In the genomic region with DNA sequence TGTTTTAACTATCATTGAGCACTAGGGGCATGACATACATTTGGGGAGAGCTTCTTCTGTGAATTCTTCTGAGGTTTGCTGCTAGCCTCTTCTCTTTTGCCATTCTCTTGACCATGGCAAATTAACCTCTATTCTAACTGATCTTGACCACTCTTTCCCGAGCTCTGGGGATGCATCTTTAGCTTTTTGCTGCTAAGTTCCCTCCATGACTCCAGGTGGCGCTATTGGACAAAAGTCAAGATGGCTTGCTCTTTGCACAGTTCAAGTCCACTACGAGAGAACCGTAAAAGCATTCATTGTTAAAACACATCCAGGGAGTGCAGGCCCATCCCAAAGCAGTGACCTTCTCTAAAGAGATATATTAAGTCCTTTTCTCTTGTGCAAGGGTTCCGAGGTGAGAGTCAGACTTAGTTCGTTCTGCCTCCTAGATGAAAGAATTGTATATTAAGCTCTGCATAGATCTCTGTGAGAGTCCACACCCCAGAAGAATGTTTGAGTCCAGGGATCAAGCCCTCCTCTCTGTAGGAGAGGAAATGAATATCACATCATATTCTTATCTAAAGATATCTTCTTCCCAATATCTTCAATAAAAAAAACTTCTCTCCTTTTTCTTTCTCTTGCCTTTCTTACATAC, we compare ENCODE assay signal across 8 cellular contexts.
DNase-seq lines count a peak whose midpoint lies in the region; ATAC-seq and TF ChIP-seq lines count a peak whose summit lies in the region.

No MANE protein-coding gene starts in this region.

- WGBS in GM23248 (ENCODE audit: low coverage in 1 of 2, low lambda C conversion rate in 2 of 2, missing lambda C conversion rate in 2 of 2), 2 experiments = 15 to 20% methylated on average over 6 of the region's 6 CpGs
- 39% methylated on average over 6 of the region's 6 CpGs for WGBS in smooth muscle cell (ENCODE audit: low lambda C conversion rate)

- H3K27me3 ChIP-seq in GM23248 (replicated peaks; ENCODE audit: insufficient read depth) (no peaks in the 10 kb centered on the region), foreskin keratinocyte (no peaks in the 10 kb centered on the region), smooth muscle cell (ENCODE audit: low read depth) (no peaks in the 10 kb centered on the region)

- H3K36me3 ChIP-seq in GM23248 (ENCODE audit: low read depth) (no peaks in the 10 kb centered on the region), smooth muscle cell (ENCODE audit: low read depth) (no peaks in the 10 kb centered on the region)

- H3K27ac ChIP-seq in GM23248 (no peak overlapping the region), foreskin keratinocyte (no peak overlapping the region), smooth muscle cell (ENCODE audit: low read depth) (no peak overlapping the region)

- no peaks in the 10 kb centered on the region for H3K9me2 ChIP-seq in GM23248 (ENCODE audit: insufficient read depth)

- no peaks in the 10 kb centered on the region for H3F3A ChIP-seq in GM23248 (ENCODE audit: insufficient read depth)
- no peaks in the 10 kb centered on the region for H3F3A ChIP-seq in smooth muscle cell (ENCODE audit: low read depth)

- H4K20me1 ChIP-seq in GM23248 (ENCODE audit: insufficient read depth) (no peaks in the 10 kb centered on the region), smooth muscle cell (ENCODE audit: low read depth) (no peaks in the 10 kb centered on the region)

- intact Hi-C loops in CD14-positive monocyte (cut with micrococcal nuclease) = no loop called here

- DNase-seq in CD14-positive monocyte (ENCODE audit: low spot score) (no peak), GM23248 (peak; percentile 52), NCI-H1105 (lab: John Stamatoyannopoulos, UW) (peak; percentile 59), foreskin keratinocyte (no peak), smooth muscle cell (lab: John Stamatoyannopoulos, UW; ENCODE audit: unreplicated experiment) (no peak), DMS79 treated with DMSO at 0.1 percent for 48 hours (lab: John Stamatoyannopoulos, UW) (no peak)

- TF ChIP-seq CTCF in CD14-positive monocyte (IDR thresholded peaks at IDR 0.05) = peak; percentile 15
- TF ChIP-seq CTCF in foreskin keratinocyte (conservative IDR thresholded peaks at IDR 0.05) = peak; percentile 38
- peak; percentile 67 for TF ChIP-seq CTCF in smooth muscle cell (IDR thresholded peaks at IDR 0.05; ENCODE audit: borderline replicate concordance, insufficient read depth, poor library complexity, severe bottlenecking)

- no peaks in the 10 kb centered on the region for H3K4me1 ChIP-seq in GM23248 (ENCODE audit: insufficient read depth)
- H3K4me1 ChIP-seq in foreskin keratinocyte = no peaks in the 10 kb centered on the region
- no peaks in the 10 kb centered on the region for H3K4me1 ChIP-seq in smooth muscle cell (ENCODE audit: low read depth)

- no peaks in the 10 kb centered on the region for H3K4me1 Mint-ChIP-seq in CD14-positive monocyte

- peak; percentile 97 for ATAC-seq in SK-N-SH treated with all-trans-retinoic acid at 6 μM for 48 hours
- no peak for ATAC-seq in foreskin keratinocyte
- no peak for ATAC-seq in GM19463 (IDR thresholded peaks at IDR 0.05; ENCODE audit: unreplicated experiment)

- in situ Hi-C loops in GM23248 (cut with MboI) = loop anchor here (25.0 kb wide), 1 partner anchor 1197 kb away; no protein-coding TSS in a partner anchor

- no peaks in the 10 kb centered on the region for H3K36me3 Mint-ChIP-seq in CD14-positive monocyte

- H3K9me3 Mint-ChIP-seq in CD14-positive monocyte = no peaks in the 10 kb centered on the region

- no peak overlapping the region for H3K4me3 ChIP-seq in GM23248
- no peak overlapping the region for H3K4me3 ChIP-seq in smooth muscle cell

- H3K79me2 ChIP-seq in GM23248 (ENCODE audit: insufficient read depth) (no peaks in the 10 kb centered on the region), smooth muscle cell (ENCODE audit: low read depth) (no peaks in the 10 kb centered on the region)

- H3K9ac ChIP-seq in GM23248 (no peak overlapping the region), smooth muscle cell (ENCODE audit: low read depth) (no peak overlapping the region)

- H3K4me2 ChIP-seq in GM23248 (ENCODE audit: unreplicated experiment) (no peak overlapping the region), smooth muscle cell (peak overlapping the region; percentile 11)

- peak overlapping the region; percentile 53; the same call in 1 of the 2 replicates for H2AFZ ChIP-seq in GM23248
- peak overlapping the region; percentile 13 for H2AFZ ChIP-seq in smooth muscle cell (ENCODE audit: low read depth)

- H3K4me3 Mint-ChIP-seq in CD14-positive monocyte = no peak overlapping the region

- H3K27ac Mint-ChIP-seq in CD14-positive monocyte = no peak overlapping the region

- H3K9me3 ChIP-seq in GM23248 (ENCODE audit: low read depth) = no peaks in the 10 kb centered on the region
- no peaks in the 10 kb centered on the region for H3K9me3 ChIP-seq in smooth muscle cell (replicated peaks; ENCODE audit: low read depth)

- no peaks in the 10 kb centered on the region for H3K27me3 Mint-ChIP-seq in CD14-positive monocyte (ENCODE audit: low read depth in 3 of 3)

TF ChIP-seq in SK-N-SH treated with all-trans-retinoic acid at 6 μM for 48 hours, 23 proteins besides CTCF, POLR2A, EP300 and RAD21:
- TF ChIP-seq, protein P1, sequence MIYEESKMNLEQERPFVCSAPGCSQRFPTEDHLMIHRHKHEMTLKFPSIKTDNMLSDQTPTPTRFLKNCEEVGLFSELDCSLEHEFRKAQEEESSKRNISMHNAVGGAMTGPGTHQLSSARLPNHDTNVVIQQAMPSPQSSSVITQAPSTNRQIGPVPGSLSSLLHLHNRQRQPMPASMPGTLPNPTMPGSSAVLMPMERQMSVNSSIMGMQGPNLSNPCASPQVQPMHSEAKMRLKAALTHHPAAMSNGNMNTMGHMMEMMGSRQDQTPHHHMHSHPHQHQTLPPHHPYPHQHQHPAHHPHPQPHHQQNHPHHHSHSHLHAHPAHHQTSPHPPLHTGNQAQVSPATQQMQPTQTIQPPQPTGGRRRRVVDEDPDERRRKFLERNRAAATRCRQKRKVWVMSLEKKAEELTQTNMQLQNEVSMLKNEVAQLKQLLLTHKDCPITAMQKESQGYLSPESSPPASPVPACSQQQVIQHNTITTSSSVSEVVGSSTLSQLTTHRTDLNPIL (CRISPR knock-in tag; IDR thresholded peaks at IDR 0.05; ENCODE audit: low read depth) = no peak
- TF ChIP-seq ZNF70 (CRISPR knock-in tag; IDR thresholded peaks at IDR 0.05) = no peak

Comparison
In these comparisons a context has a peak if more than half of its experiments do, and no peak if none do; other contexts are left out.
1. DNase-seq: peak in GM23248 (single experiment) and NCI-H1105 (single experiment); none in CD14-positive monocyte (single experiment), foreskin keratinocyte (0 of 2), smooth muscle cell (single experiment) and DMS79 treated with DMSO at 0.1 percent for 48 hours (single experiment).
2. CTCF ChIP-seq: peak in every context shown above with its lines; median percentile 67 in smooth muscle cell; 38 in foreskin keratinocyte; 15 in CD14-positive monocyte.